Comparison of ENCODE assay signal across 15 cellular contexts in genomic region chr7:27190284-27190748, GRCh38. TPM values are rescaled to one million over a fixed set of nuclear protein-coding genes. Genes with fewer than 3 reads are reported as not detected.
DNase-seq lines count a peak whose midpoint lies in the region; ATAC-seq and TF ChIP-seq lines count a peak whose summit lies in the region.
"Had no signal": no experiment of that assay in that cellular context is flagged by ENCODE, and none has a peak within 500 bp of the region (broad histone marks: within the 10 kb centered on the region; RNA-seq: fewer than 3 reads in every experiment).

No MANE protein-coding gene starts in this region.

- peak overlapping the region; percentile 60 for H3K4me3 ChIP-seq in BJ (ENCODE audit: low read depth, low read length)
- H3K4me3 ChIP-seq in HFF-Myc (replicated peaks; ENCODE audit: low read depth, low read length): peak overlapping the region; percentile 83
- peak overlapping the region; percentile 59 to 93 for H3K4me3 ChIP-seq in foreskin fibroblast (ENCODE audit: low read depth in 1 of 2, low read length in 2 of 2)
- peak overlapping the region in 2 of 4 donors; percentile 72 to 76 for H3K4me3 ChIP-seq in sigmoid colon
- H3K4me3 ChIP-seq: GM12878, GM23248 had no signal

- no peaks in the 10 kb centered on the region for H3K9me3 ChIP-seq in sigmoid colon

- POLR2A ChIA-PET in BJ (lab: Charles Lee): interaction anchor here (0.5 to 1.0 kb wide), 6 partner anchors 10 to 1404 kb away, joined by 3 to 7 read pairs (median 3); no protein-coding TSS in a partner anchor

- intact Hi-C loops in sigmoid colon (cut with DNase I): loop anchor here (10.0 kb wide), 1 partner anchor 984 kb away; no protein-coding TSS in a partner anchor

- no peak for TF ChIP-seq CTCF in BJ (IDR thresholded peaks at IDR 0.05; ENCODE audit: insufficient read depth, low read depth, low read length)
- no peak for TF ChIP-seq CTCF in HFF-Myc (IDR thresholded peaks at IDR 0.05; ENCODE audit: low read depth, low read length, missing control alignments)
- TF ChIP-seq CTCF in foreskin fibroblast (IDR thresholded peaks at IDR 0.05; ENCODE audit: low read depth, low read length): no peak
- TF ChIP-seq CTCF in sigmoid colon (IDR thresholded peaks at IDR 0.05): no peak

- no peak for TF ChIP-seq POLR2A in sigmoid colon (IDR thresholded peaks at IDR 0.05)

- H3K36me3 ChIP-seq in BJ (ENCODE audit: control insufficient read depth, insufficient read depth, low read length) (peaks cover 2% of the 10 kb centered on the region), sigmoid colon (no peaks in the 10 kb centered on the region)

- 12 to 49% methylated on average over 5 of the region's 5 CpGs for WGBS in sigmoid colon, 2 donors

- H3K27me3 ChIP-seq in BJ (ENCODE audit: control insufficient read depth, insufficient read depth, low read length): no peaks in the 10 kb centered on the region
- peaks cover 0 to 20% (median 0%) of the 10 kb centered on the region in 3 donors for H3K27me3 ChIP-seq in sigmoid colon

- no peak for DNase-seq in BJ (ENCODE audit: low read depth)
- no peak for DNase-seq in HFF-Myc (ENCODE audit: extremely low read depth, low read depth)
- peak; percentile 10 to 50 for DNase-seq in foreskin fibroblast
- DNase-seq in sigmoid colon: no peak
- DNase-seq in SKM-1 treated with dmso at 0.1 percent for 144 hours (lab: John Stamatoyannopoulos, UW; ENCODE audit: unreplicated experiment): no peak
- DNase-seq in anterior cingulate cortex (lab: John Stamatoyannopoulos, UW): no peak
- DNase-seq: central memory CD4-positive, alpha-beta T cell; COR-L47; effector memory CD8-positive, alpha-beta T cell; GM23248; Karpas-422 had no signal

- peaks cover 0 to 88% (median 49%) of the 10 kb centered on the region in 4 donors for H3K4me1 ChIP-seq in sigmoid colon

- H3K27ac ChIP-seq in sigmoid colon: peak overlapping the region in 3 of 4 donors; percentile 97 to 98 (median 98)
- H3K27ac ChIP-seq: GM23248 had no signal

- CTCF ChIA-PET in BJ (lab: Yijun Ruan, JAX): interaction anchor here (0.9 to 12.5 kb wide), 8 partner anchors 8 to 907 kb away, joined by 3 to 187 read pairs (median 5); partner anchors contain the start of genes HOXA10 and HOXA9

- no peak for TF ChIP-seq EP300 in sigmoid colon (IDR thresholded peaks at IDR 0.05)

- ATAC-seq in GM19324 (IDR thresholded peaks at IDR 0.05; ENCODE audit: low FRiP score, unreplicated experiment) (no peak), HG03159 (IDR thresholded peaks at IDR 0.05; ENCODE audit: unreplicated experiment) (no peak)
- ATAC-seq: effector memory CD8-positive, alpha-beta T cell; GM12878; left lobe of liver had no signal

RNA-seq across cellular contexts. Expression of gene HOXA11, which starts 5.3 kb away (rescaled TPM):
- 27.7 and 34.0 TPM in 2 replicates for polyA plus RNA-seq in BJ (2011; rRNA removed)
- 8.4 and 15.0 TPM in 2 replicates for polyA minus RNA-seq in BJ (2011; rRNA and poly(A)+ RNA removed)
- 10 to 100 TPM; 18.7 to 25.0 (median 22.1) TPM for total RNA-seq in sigmoid colon
- polyA plus RNA-seq in sigmoid colon: 1 to 10 TPM; 3.0 to 6.0 (median 4.8) TPM
- total RNA-seq: GM12878, left lobe of liver had no signal
- polyA plus RNA-seq: GM12878 had no signal

RNA-seq across cellular contexts. Expression of gene HOXA13, which starts 9.6 kb away (rescaled TPM):
- polyA plus RNA-seq in BJ (2011; rRNA removed): 4.6 and 9.2 TPM in 2 replicates
- 4.9 and 5.7 TPM in 2 replicates for polyA minus RNA-seq in BJ (2011; rRNA and poly(A)+ RNA removed)
- 10 to 100 TPM in 3 of 4 donors, 1 to 10 TPM in 1; 9.4 to 35.3 (median 21.8) TPM for total RNA-seq in sigmoid colon
- 10 to 100 TPM; 10.7 to 21.6 (median 17.1) TPM for polyA plus RNA-seq in sigmoid colon
- total RNA-seq: GM12878 had no signal
- polyA plus RNA-seq: GM12878 had no signal

RNA-seq across cellular contexts. Expression of gene HOXA10, which starts 16.2 kb away (rescaled TPM):
- polyA plus RNA-seq in BJ (2011; rRNA removed): 54.7 and 59.6 TPM in 2 replicates
- 32.3 and 43.4 TPM in 2 replicates for polyA minus RNA-seq in BJ (2011; rRNA and poly(A)+ RNA removed)
- total RNA-seq in sigmoid colon: 10 to 100 TPM; 55.1 to 64.0 (median 59.5) TPM
- polyA plus RNA-seq in sigmoid colon: 10 to 100 TPM; 22.2 to 25.0 (median 22.8) TPM
- total RNA-seq: GM12878 had no signal
- polyA plus RNA-seq: GM12878 had no signal

RNA-seq across cellular contexts. Expression of gene HOXA9, which starts 25.0 kb away (rescaled TPM):
- polyA plus RNA-seq in BJ (2011; rRNA removed): 12.6 and 15.0 TPM in 2 replicates
- polyA minus RNA-seq in BJ (2011; rRNA and poly(A)+ RNA removed): 1.4 and 3.4 TPM in 2 replicates
- total RNA-seq in sigmoid colon: 10 to 100 TPM; 13.0 to 35.7 (median 18.2) TPM
- polyA plus RNA-seq in sigmoid colon: 10 to 100 TPM; 21.4 to 22.4 (median 21.6) TPM
- total RNA-seq: GM12878, left lobe of liver had no signal
- polyA plus RNA-seq: GM12878 had no signal

RNA-seq across cellular contexts. Expression of gene HOXA7, which starts 33.8 kb away (rescaled TPM):
- polyA plus RNA-seq in BJ (2011; rRNA removed) (3.8 and 4.4 TPM in 2 replicates), sigmoid colon (10 to 100 TPM; 18.0 to 23.9 (median 18.0) TPM)
- 1.4 and 2.3 TPM in 2 replicates for polyA minus RNA-seq in BJ (2011; rRNA and poly(A)+ RNA removed)
- 1 to 10 TPM; 4.7 to 9.1 (median 7.3) TPM for total RNA-seq in sigmoid colon
- total RNA-seq: GM12878, left lobe of liver had no signal
- polyA plus RNA-seq: GM12878 had no signal

Comparison
In these comparisons a context has a peak if more than half of its experiments do, and no peak if none do; other contexts are left out.
1. DNase-seq: peak in foreskin fibroblast (2 of 2); none in BJ (single experiment), HFF-Myc (single experiment), sigmoid colon (single experiment), SKM-1 treated with dmso at 0.1 percent for 144 hours (single experiment) and anterior cingulate cortex (0 of 58).